In genomic region chr10:132298038-132298935, GRCh38 we compare ENCODE assay signal across 21 cellular contexts. TPM values are rescaled to one million over a fixed set of nuclear protein-coding genes. Genes with fewer than 3 reads are reported as not detected.
DNase-seq lines count a peak whose midpoint lies in the region; ATAC-seq and TF ChIP-seq lines count a peak whose summit lies in the region.
"Had no signal": no experiment of that assay in that cellular context is flagged by ENCODE, and none has a peak within 500 bp of the region (broad histone marks: within the 10 kb centered on the region; RNA-seq: fewer than 3 reads in every experiment).

No MANE protein-coding gene starts in this region.

- no peaks in the 10 kb centered on the region for H3K9me3 Mint-ChIP-seq in HFFc6
- no peaks in the 10 kb centered on the region for H3K9me3 Mint-ChIP-seq in endothelial cell (ENCODE audit: unreplicated experiment)
- H3K9me3 Mint-ChIP-seq: activated T-helper 17 cell treated with anti-CD3 and anti-CD28 coated beads, Interleukin-2, amount 50 U/mL, for 72 hours; naive thymus-derived CD4-positive, alpha-beta T cell had no signal

- intact Hi-C loops in spleen (cut with DNase I; ENCODE audit: low total_unique reads), result no loop called here

- TF ChIP-seq POLR2A in spleen (IDR thresholded peaks at IDR 0.05), result no peak

- no peaks in the 10 kb centered on the region; the same call in 1 of the 2 replicates for H3K4me1 Mint-ChIP-seq in HFFc6 (ENCODE audit: low read depth)
- no peaks in the 10 kb centered on the region for H3K4me1 Mint-ChIP-seq in endothelial cell (ENCODE audit: unreplicated experiment)
- H3K4me1 Mint-ChIP-seq: activated T-helper 17 cell treated with anti-CD3 and anti-CD28 coated beads, Interleukin-2, amount 50 U/mL, for 72 hours had no signal

- no peaks in the 10 kb centered on the region for H3K36me3 ChIP-seq in spleen
- H3K36me3 ChIP-seq: SJCRH30, thyroid gland had no signal

- no peak overlapping the region for H3K4me3 ChIP-seq in spleen
- H3K4me3 ChIP-seq: GM23248, SJCRH30, thyroid gland had no signal

- no peak for TF ChIP-seq CTCF in HFFc6 (IDR thresholded peaks at IDR 0.05)
- no peak for TF ChIP-seq CTCF in spleen (IDR thresholded peaks at IDR 0.05 in 8 of 11, conservative IDR thresholded peaks at IDR 0.05 in 3 of 11)
- TF ChIP-seq CTCF in endothelial cell (IDR thresholded peaks at IDR 0.05; ENCODE audit: unreplicated experiment), result no peak

- no peak overlapping the region for H3K27ac ChIP-seq in spleen
- H3K27ac ChIP-seq: GM23248, SJCRH30, thyroid gland had no signal

- H3K36me3 Mint-ChIP-seq in HFFc6 (ENCODE audit: low read depth) (no peaks in the 10 kb centered on the region), endothelial cell (ENCODE audit: low read depth, unreplicated experiment) (no peaks in the 10 kb centered on the region)

- H3K27me3 Mint-ChIP-seq in HFFc6 (ENCODE audit: insufficient read depth) (peaks cover 29% of the 10 kb centered on the region), endothelial cell (ENCODE audit: unreplicated experiment) (peaks cover 5% of the 10 kb centered on the region)

- DNase-seq in activated effector memory CD4-positive, alpha-beta T cell treated with anti-CD3 and anti-CD28 coated beads, Interleukin-2, amount 50 U/mL, for 16 hours, result peak; percentile 54
- no peak for DNase-seq in activated effector memory CD4-positive, alpha-beta T cell treated with Interleukin-2 at 50 U/mL for 16 hours
- DNase-seq in HFFc6 (no peak), islet precursor cell (peak; percentile 45), spleen (peak; percentile 64), endothelial cell (ENCODE audit: low spot score) (no peak)
- DNase-seq: activated CD4-positive, CD25-positive, alpha-beta regulatory T cell; central memory CD4-positive, alpha-beta T cell; GM23248; mammary epithelial cell; MM.1S; naive thymus-derived CD4-positive, alpha-beta T cell; NCI-H187; NCI-H446 treated with DMSO at 0.1 percent for 48 hours; SJCRH30; T-helper 2 cell; thyroid gland had no signal

- H3K27ac Mint-ChIP-seq in HFFc6 (peak overlapping the region; percentile 42; the same call in 1 of the 2 replicates), endothelial cell (ENCODE audit: unreplicated experiment) (no peak overlapping the region)
- H3K27ac Mint-ChIP-seq: activated T-helper 17 cell treated with anti-CD3 and anti-CD28 coated beads, Interleukin-2, amount 50 U/mL, for 72 hours; naive thymus-derived CD4-positive, alpha-beta T cell; progenitor cell of endocrine pancreas had no signal

- peaks cover 0 to 17% (median 3%) of the 10 kb centered on the region in 6 donors for H3K4me1 ChIP-seq in spleen
- H3K4me1 ChIP-seq: SJCRH30 had no signal

- 72 to 80% (median 76%) methylated on average over 23 to 30 of the region's 30 CpGs for WGBS in spleen, 5 donors

- H3K9me3 ChIP-seq in spleen, result no peaks in the 10 kb centered on the region
- H3K9me3 ChIP-seq: SJCRH30, thyroid gland had no signal

- ATAC-seq in HG03565 (IDR thresholded peaks at IDR 0.05; ENCODE audit: unreplicated experiment) (no peak), GM18517 (IDR thresholded peaks at IDR 0.05; ENCODE audit: unreplicated experiment) (no peak)
- ATAC-seq: activated T-helper 17 cell treated with anti-CD3 and anti-CD28 coated beads, Interleukin-2, amount 50 U/mL, for 72 hours; naive thymus-derived CD4-positive, alpha-beta T cell had no signal

- H3K4me3 Mint-ChIP-seq in HFFc6 (no peak overlapping the region; the same call in 1 of the 2 replicates), endothelial cell (ENCODE audit: unreplicated experiment) (no peak overlapping the region)
- H3K4me3 Mint-ChIP-seq: activated T-helper 17 cell treated with anti-CD3 and anti-CD28 coated beads, Interleukin-2, amount 50 U/mL, for 72 hours; naive thymus-derived CD4-positive, alpha-beta T cell had no signal

- H3K27me3 ChIP-seq in spleen (replicated peaks in 1 of 7), result peaks cover 0 to 28% (median 0%) of the 10 kb centered on the region in 7 donors
- H3K27me3 ChIP-seq: SJCRH30, thyroid gland had no signal

RNA-seq across cellular contexts. Expression of gene STK32C, which starts 9.5 kb away (rescaled TPM):
- total RNA-seq in HFFc6 (2021; fragmentation: NEBNext Ultra II Directional; extraction: Animal tissue kit (Norgen Biotek cat#: 25700)), result 1 to 10 TPM; 5.5 to 8.3 (median 7.2) TPM
- total RNA-seq in spleen (10 to 100 TPM in 6 of 7 donors, 1 to 10 TPM in 1; 9.6 to 27.8 (median 15.4) TPM), endothelial cell (ENCODE audit: unreplicated experiment) (12.6 TPM)
- 10 to 100 TPM; 13.2 to 23.8 (median 16.0) TPM for polyA plus RNA-seq in spleen

RNA-seq across cellular contexts. Expression of gene LRRC27, which starts 33.7 kb away (rescaled TPM):
- 1 to 10 TPM; 4.7 to 6.7 (median 6.0) TPM for total RNA-seq in HFFc6 (2021; fragmentation: NEBNext Ultra II Directional; extraction: Animal tissue kit (Norgen Biotek cat#: 25700))
- total RNA-seq in spleen (10 to 100 TPM; 11.9 to 29.9 (median 19.4) TPM), endothelial cell (ENCODE audit: unreplicated experiment) (11.1 TPM)
- polyA plus RNA-seq in spleen, result 10 to 100 TPM in 1 of 3 donors, 1 to 10 TPM in 2; 6.1 to 13.0 (median 8.5) TPM

Comparison
In these comparisons a context has a peak if more than half of its experiments do, and no peak if none do; other contexts are left out.
1. DNase-seq: peak in activated effector memory CD4-positive, alpha-beta T cell treated with anti-CD3 and anti-CD28 coated beads, Interleukin-2, amount 50 U/mL, for 16 hours (single experiment), islet precursor cell (single experiment) and spleen (single experiment); none in activated effector memory CD4-positive, alpha-beta T cell treated with Interleukin-2 at 50 U/mL for 16 hours (single experiment), HFFc6 (single experiment) and endothelial cell (single experiment).